In genomic region chr18:9869713-9870430, GRCh38 we compare ENCODE assay signal across 8 cellular contexts.
DNase-seq lines count a peak whose midpoint lies in the region; ATAC-seq lines count a peak whose summit lies in the region.

No MANE protein-coding gene starts in this region.

- ATAC-seq in GM18858 (IDR thresholded peaks at IDR 0.05; ENCODE audit: unreplicated experiment) (peak; percentile 88), HG03196 (IDR thresholded peaks at IDR 0.05; ENCODE audit: unreplicated experiment) (peak; percentile 59), GM18502 (IDR thresholded peaks at IDR 0.05; ENCODE audit: poor library complexity, unreplicated experiment) (no peak)

- DNase-seq in SKM-1 (lab: John Stamatoyannopoulos, UW; ENCODE audit: unreplicated experiment) (peak; percentile 95), islet precursor cell (peak; percentile 85), NCI-H526 treated with DMSO at 0.1 percent for 48 hours (lab: John Stamatoyannopoulos, UW) (no peak), NCI-H1105 (lab: John Stamatoyannopoulos, UW) (no peak)
- DNase-seq in stimulated activated CD8-positive, alpha-beta memory T cell treated with anti-CD3 and anti-CD28 coated beads, Interleukin-4, amount 100 ng/mL, for 48 hours, result no peak

Comparison
In these comparisons a context has a peak if more than half of its experiments do, and no peak if none do; other contexts are left out.
1. DNase-seq: peak in SKM-1 (single experiment) and islet precursor cell (single experiment); none in NCI-H526 treated with DMSO at 0.1 percent for 48 hours (single experiment), stimulated activated CD8-positive, alpha-beta memory T cell treated with anti-CD3 and anti-CD28 coated beads, Interleukin-4, amount 100 ng/mL, for 48 hours (single experiment) and NCI-H1105 (single experiment).